ENCODE assay signal across 8 cellular contexts in genomic region chr10:21517134-21517982, GRCh38. TPM values are rescaled to one million over a fixed set of nuclear protein-coding genes. Genes with fewer than 3 reads are reported as not detected.
DNase-seq lines count a peak whose midpoint lies in the region; ATAC-seq and TF ChIP-seq lines count a peak whose summit lies in the region.

No MANE protein-coding gene starts in this region.

- 1% methylated on average over 67 to 72 of the region's 72 CpGs for WGBS in heart right ventricle, 2 donors
- WGBS in trophoblast cell (ENCODE audit: extremely low coverage, insufficient coverage, insufficient read length) = no CpG with 5 or more reads among the region's 72 CpGs

- peak in 4 of 9 donors; percentile 11 to 37 (median 25) for TF ChIP-seq CTCF in heart right ventricle (IDR thresholded peaks at IDR 0.05)

- peak overlapping the region; percentile 76 to 93 (median 81) for H3K27ac ChIP-seq in heart right ventricle
- H3K27ac ChIP-seq in trophoblast cell (ENCODE audit: low read depth, low read length) = peak overlapping the region; percentile 96

- H3K9me3 ChIP-seq in HAP-1 (no peaks in the 10 kb centered on the region), MG63 (no peaks in the 10 kb centered on the region), heart right ventricle (no peaks in the 10 kb centered on the region), trophoblast cell (ENCODE audit: insufficient read depth, low read depth, low read length) (peaks cover 3% of the 10 kb centered on the region)

- H4K91ac ChIP-seq in trophoblast cell (ENCODE audit: low read depth, low read length) = peak overlapping the region; percentile 70

- peak overlapping the region; percentile 95 for H3K18ac ChIP-seq in trophoblast cell (ENCODE audit: low read length)

- H3K27me3 ChIP-seq in HAP-1 (ENCODE audit: low read depth) (no peaks in the 10 kb centered on the region), MG63 (no peaks in the 10 kb centered on the region), heart right ventricle (peaks cover 0 to 85% (median 0%) of the 10 kb centered on the region in 7 donors), trophoblast cell (ENCODE audit: insufficient read depth, low read length) (no peaks in the 10 kb centered on the region)

- peak overlapping the region; percentile 85 for H2BK5ac ChIP-seq in trophoblast cell (ENCODE audit: low read depth, low read length, poor library complexity)

- H3K9me3 Mint-ChIP-seq in activated naive CD4-positive, alpha-beta T cell treated with anti-CD3 and anti-CD28 coated beads, Interleukin-2, amount 50 U/mL, for 72 hours = no peaks in the 10 kb centered on the region

- peak overlapping the region; percentile 29 for H3K4ac ChIP-seq in trophoblast cell (ENCODE audit: low read depth, low read length)

- peaks cover 38% of the 10 kb centered on the region for H3K79me1 ChIP-seq in trophoblast cell (ENCODE audit: low read length)

- intact Hi-C loops in heart right ventricle (cut with DNase I) = loop anchor here in 3 of 10 donors (2.0 to 10.0 kb wide), 4 partner anchors 19 to 807 kb away; partner anchors contain the start of gene BMI1 (in 1 of the 3)

- H3K14ac ChIP-seq in trophoblast cell (ENCODE audit: low read length) = peak overlapping the region; percentile 90

- peaks cover 13% of the 10 kb centered on the region for H3K79me2 ChIP-seq in trophoblast cell (ENCODE audit: control insufficient read depth, insufficient read depth, low read length, poor library complexity)

- H3K4me2 ChIP-seq in trophoblast cell (ENCODE audit: low read length) = peak overlapping the region; percentile 95

- peak overlapping the region; percentile 72 for H4K8ac ChIP-seq in trophoblast cell (ENCODE audit: low read depth, low read length)

- no peaks in the 10 kb centered on the region for H3K36me3 ChIP-seq in HAP-1 (replicated peaks)
- H3K36me3 ChIP-seq in MG63 = no peaks in the 10 kb centered on the region
- H3K36me3 ChIP-seq in heart right ventricle = no peaks in the 10 kb centered on the region
- no peaks in the 10 kb centered on the region for H3K36me3 ChIP-seq in trophoblast cell (ENCODE audit: control insufficient read depth in 1 of 2, insufficient read depth in 2 of 2, low read length in 2 of 2)

- H3K23ac ChIP-seq in trophoblast cell (ENCODE audit: low read length) = peak overlapping the region; percentile 48

- peak overlapping the region; percentile 45 for H2AFZ ChIP-seq in trophoblast cell (ENCODE audit: insufficient read depth, low read length, poor library complexity)

- ATAC-seq in activated naive CD4-positive, alpha-beta T cell treated with anti-CD3 and anti-CD28 coated beads, Interleukin-2, amount 50 U/mL, for 72 hours = peak; percentile 71 to 72
- peak; percentile 45 to 84 (median 68) for ATAC-seq in heart right ventricle

- H2AK5ac ChIP-seq in trophoblast cell (ENCODE audit: low read length) = peak overlapping the region; percentile 35

- in situ Hi-C loops in HAP-1 (cut with MboI; ENCODE audit: low sequenced_read_pairs) = no loop called here

- H3K4me3 ChIP-seq in HAP-1 (peak overlapping the region; percentile 35), MG63 (peak overlapping the region; percentile 66), heart right ventricle (peak overlapping the region; percentile 38 to 72 (median 64)), trophoblast cell (ENCODE audit: low read depth, low read length) (peak overlapping the region; percentile 81)

- no peaks in the 10 kb centered on the region for H3K36me3 Mint-ChIP-seq in activated naive CD4-positive, alpha-beta T cell treated with anti-CD3 and anti-CD28 coated beads, Interleukin-2, amount 50 U/mL, for 72 hours

- H2BK12ac ChIP-seq in trophoblast cell (ENCODE audit: low read length) = peak overlapping the region; percentile 88

- no peak overlapping the region for H3K27ac Mint-ChIP-seq in activated naive CD4-positive, alpha-beta T cell treated with anti-CD3 and anti-CD28 coated beads, Interleukin-2, amount 50 U/mL, for 72 hours

- H2BK120ac ChIP-seq in trophoblast cell (ENCODE audit: insufficient read depth, low read length, poor library complexity) = peak overlapping the region; percentile 56

- DNase-seq in activated effector memory CD4-positive, alpha-beta T cell treated with anti-CD3 and anti-CD28 coated beads, Interleukin-2, amount 50 U/mL, for 16 hours = peak; percentile 74
- no peak for DNase-seq in activated effector memory CD4-positive, alpha-beta T cell treated with Interleukin-2 at 50 U/mL for 16 hours
- DNase-seq in HAP-1 (ENCODE audit: low spot score in 2 of 2) (peak; percentile 82 to 85), MG63 (peak; percentile 75), heart right ventricle (peak; percentile 59 to 75), trophoblast cell (peak; percentile 42 to 70), mesenteric fat pad (ENCODE audit: low spot score) (no peak)
- peak in 1 of 2 donors; percentile 40 for DNase-seq in activated naive CD4-positive, alpha-beta T cell treated with anti-CD3 and anti-CD28 coated beads, Interleukin-2, amount 50 U/mL, for 72 hours (ENCODE audit: low spot score in 2 of 2)

- peak overlapping the region; percentile 88 for H3K9ac ChIP-seq in trophoblast cell (ENCODE audit: low read length)

- H3K4me1 ChIP-seq in HAP-1 = peaks cover 55% of the 10 kb centered on the region
- H3K4me1 ChIP-seq in heart right ventricle = peaks cover 0 to 61% (median 35%) of the 10 kb centered on the region in 9 donors
- H3K4me1 ChIP-seq in trophoblast cell (ENCODE audit: control insufficient read depth in 1 of 2, insufficient read depth in 2 of 2, low read length in 2 of 2) = peaks cover 2 to 4% of the 10 kb centered on the region in 2 experiments

- H4K12ac ChIP-seq in trophoblast cell (ENCODE audit: low read depth, low read length) = peak overlapping the region; percentile 92

RNA-seq across cellular contexts. Expression of gene SKIDA1, which starts 8.1 kb away (rescaled TPM):
- total RNA-seq in MG63 (2014; rRNA removed; shearing (Covaris generic); ENCODE audit: low replicate concordance) = 2.0 and 3.1 TPM in 2 replicates
- total RNA-seq in activated naive CD4-positive, alpha-beta T cell treated with anti-CD3 and anti-CD28 coated beads, Interleukin-2, amount 50 U/mL, for 72 hours = under 1 TPM in 1 of 2 donors, not detected in 1; 0.54 TPM
- total RNA-seq in heart right ventricle (1 to 10 TPM; 1.9 to 6.4 (median 3.3) TPM), mesenteric fat pad (0.58 TPM)
- under 1 TPM; 0.23 to 0.44 TPM for polyA plus RNA-seq in heart right ventricle
- 27.4 and 28.4 TPM in 2 replicates for polyA plus RNA-seq in trophoblast cell (2013)

RNA-seq across cellular contexts. Expression of gene MLLT10, which starts 16.7 kb away (rescaled TPM):
- 15.2 and 22.5 TPM in 2 replicates for total RNA-seq in MG63 (2014; rRNA removed; shearing (Covaris generic); ENCODE audit: low replicate concordance)
- 10 to 100 TPM; 20.1 to 46.4 TPM for total RNA-seq in activated naive CD4-positive, alpha-beta T cell treated with anti-CD3 and anti-CD28 coated beads, Interleukin-2, amount 50 U/mL, for 72 hours
- total RNA-seq in heart right ventricle (10 to 100 TPM; 18.9 to 28.4 (median 24.6) TPM), mesenteric fat pad (42.1 TPM)
- polyA plus RNA-seq in heart right ventricle = 10 to 100 TPM in 1 of 2 donors, 1 to 10 TPM in 1; 8.5 to 41.1 TPM
- polyA plus RNA-seq in trophoblast cell (2013) = 53.9 and 56.9 TPM in 2 replicates

Comparison
In these comparisons a context has a peak if more than half of its experiments do, and no peak if none do; other contexts are left out.
1. DNase-seq: peak in activated effector memory CD4-positive, alpha-beta T cell treated with anti-CD3 and anti-CD28 coated beads, Interleukin-2, amount 50 U/mL, for 16 hours (single experiment), HAP-1 (2 of 2), MG63 (single experiment), heart right ventricle (2 of 2) and trophoblast cell (2 of 2); none in activated effector memory CD4-positive, alpha-beta T cell treated with Interleukin-2 at 50 U/mL for 16 hours (single experiment) and mesenteric fat pad (single experiment).
2. Peak in every context shown above with its lines, with median percentiles within 50 percentile points of each other: H3K4me3 ChIP-seq.